ENCODE assay signal across 26 cellular contexts in the genomic region with DNA sequence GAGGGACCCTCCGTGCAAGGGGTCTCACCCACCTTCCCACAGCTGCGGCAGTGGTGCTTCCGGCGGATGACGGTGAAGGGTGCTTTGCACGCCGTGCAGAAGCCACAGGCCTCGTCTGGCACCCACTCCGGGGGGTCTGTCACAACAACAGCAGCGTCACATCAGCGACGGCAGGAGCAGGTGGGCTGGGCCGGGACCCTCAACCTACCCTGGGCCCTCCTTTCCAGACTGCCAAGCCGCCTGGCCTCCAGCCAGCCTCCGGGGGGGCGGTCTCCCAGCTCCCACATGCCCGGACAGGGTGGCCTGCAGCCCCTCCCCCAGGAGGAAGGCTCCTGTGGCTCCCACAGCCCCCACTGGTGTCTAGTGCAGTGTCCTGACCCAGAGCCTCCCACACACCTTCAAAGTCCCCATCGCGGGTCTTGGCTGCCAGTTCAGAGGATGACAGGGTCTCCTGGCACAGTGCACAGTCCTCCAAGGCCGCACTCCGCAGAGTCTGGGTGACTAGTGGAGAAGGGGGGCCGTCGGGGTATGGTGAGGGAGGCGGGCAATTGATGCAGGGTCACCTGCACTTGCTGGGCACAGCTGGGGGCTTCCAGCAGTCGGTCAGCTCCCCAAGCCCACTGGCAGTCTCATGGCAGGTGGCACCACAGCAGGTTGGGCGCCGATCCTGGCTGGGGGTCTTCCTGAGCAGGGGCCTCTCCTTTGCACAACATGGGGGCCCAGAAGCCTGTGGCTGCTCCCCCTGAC.
"Had no signal": no experiment of that assay in that cellular context is flagged by ENCODE, and none has a peak within 500 bp of the region (broad histone marks: within the 10 kb centered on the region; RNA-seq: fewer than 3 reads in every experiment).

No MANE protein-coding gene starts in this region.

- H3K4me1 Mint-ChIP-seq: activated T-helper 17 cell treated with anti-CD3 and anti-CD28 coated beads, Interleukin-2, amount 50 U/mL, for 72 hours; naive B cell; stimulated activated effector memory CD8-positive, alpha-beta T cell treated with anti-CD3 and anti-CD28 coated beads, Interleukin-12 subunit alpha, Interleukin-12 subunit beta, amount 100 ng/mL, for 72 hours; T-helper 17 cell had no signal

- H3K9me3 ChIP-seq: heart right ventricle, ovary, upper lobe of left lung had no signal

- H3K4me3 Mint-ChIP-seq: activated CD4-positive, alpha-beta T cell treated with anti-CD3 and anti-CD28 coated beads, Interleukin-2, amount 10 ng/mL, durations not matched to agents 7 days and 5 days; activated CD8-positive, alpha-beta T cell treated with anti-CD3 and anti-CD28 coated beads for 36 hours; activated T-cell treated with anti-CD3 and anti-CD28 coated beads, Interleukin-2, amount 50 U/mL, for 4 hours; activated T-helper 17 cell treated with anti-CD3 and anti-CD28 coated beads, Interleukin-2, amount 50 U/mL, for 72 hours; naive B cell; nephron progenitor cell; stimulated activated effector memory CD8-positive, alpha-beta T cell treated with anti-CD3 and anti-CD28 coated beads, Interleukin-12 subunit alpha, Interleukin-12 subunit beta, amount 100 ng/mL, for 72 hours; stimulated activated naive CD8-positive, alpha-beta T cell treated with anti-CD3 and anti-CD28 coated beads, Interleukin-15, Interleukin-2, amounts not matched to agents 100 ng/mL and 50 ng/mL, for 24 hours; T-helper 17 cell had no signal

- H3K27ac Mint-ChIP-seq: activated CD4-positive, alpha-beta T cell treated with anti-CD3 and anti-CD28 coated beads, Interleukin-2, amount 10 ng/mL, durations not matched to agents 7 days and 5 days; activated CD8-positive, alpha-beta T cell treated with anti-CD3 and anti-CD28 coated beads for 36 hours; activated T-helper 17 cell treated with anti-CD3 and anti-CD28 coated beads, Interleukin-2, amount 50 U/mL, for 72 hours; naive B cell; nephron progenitor cell; progenitor cell of endocrine pancreas; stimulated activated effector memory CD8-positive, alpha-beta T cell treated with anti-CD3 and anti-CD28 coated beads, Interleukin-12 subunit alpha, Interleukin-12 subunit beta, amount 100 ng/mL, for 72 hours; stimulated activated naive CD8-positive, alpha-beta T cell treated with anti-CD3 and anti-CD28 coated beads, Interleukin-15, Interleukin-2, amounts not matched to agents 100 ng/mL and 50 ng/mL, for 24 hours had no signal

- H3K27ac ChIP-seq: heart right ventricle, ovary, upper lobe of left lung had no signal

- ATAC-seq: activated CD8-positive, alpha-beta T cell treated with anti-CD3 and anti-CD28 coated beads for 36 hours; activated T-cell treated with anti-CD3 and anti-CD28 coated beads, Interleukin-2, amount 50 U/mL, for 4 hours; activated T-helper 17 cell treated with anti-CD3 and anti-CD28 coated beads, Interleukin-2, amount 50 U/mL, for 72 hours; esophagus mucosa; heart right ventricle; SK-N-SH treated with all-trans-retinoic acid at 6 μM for 48 hours; stimulated activated effector memory CD8-positive, alpha-beta T cell treated with anti-CD3 and anti-CD28 coated beads, Interleukin-12 subunit alpha, Interleukin-12 subunit beta, amount 100 ng/mL, for 72 hours; T-helper 17 cell had no signal

- H3K27me3 Mint-ChIP-seq: activated CD4-positive, alpha-beta T cell treated with anti-CD3 and anti-CD28 coated beads, Interleukin-2, amount 10 ng/mL, durations not matched to agents 7 days and 5 days; activated CD8-positive, alpha-beta T cell treated with anti-CD3 and anti-CD28 coated beads for 36 hours; activated T-helper 17 cell treated with anti-CD3 and anti-CD28 coated beads, Interleukin-2, amount 50 U/mL, for 72 hours; naive B cell; stimulated activated naive CD8-positive, alpha-beta T cell treated with anti-CD3 and anti-CD28 coated beads, Interleukin-15, Interleukin-2, amounts not matched to agents 100 ng/mL and 50 ng/mL, for 24 hours; T-helper 17 cell had no signal

- H3K36me3 Mint-ChIP-seq: naive B cell; stimulated activated effector memory CD8-positive, alpha-beta T cell treated with anti-CD3 and anti-CD28 coated beads, Interleukin-12 subunit alpha, Interleukin-12 subunit beta, amount 100 ng/mL, for 72 hours had no signal

- H3K36me3 ChIP-seq: heart right ventricle, ovary had no signal

- H3K9me3 Mint-ChIP-seq: activated CD4-positive, alpha-beta T cell treated with anti-CD3 and anti-CD28 coated beads, Interleukin-2, amount 10 ng/mL, durations not matched to agents 7 days and 5 days; activated CD8-positive, alpha-beta T cell treated with anti-CD3 and anti-CD28 coated beads for 36 hours; activated T-cell treated with anti-CD3 and anti-CD28 coated beads, Interleukin-2, amount 50 U/mL, for 4 hours; activated T-helper 17 cell treated with anti-CD3 and anti-CD28 coated beads, Interleukin-2, amount 50 U/mL, for 72 hours; naive B cell; nephron progenitor cell; stimulated activated effector memory CD8-positive, alpha-beta T cell treated with anti-CD3 and anti-CD28 coated beads, Interleukin-12 subunit alpha, Interleukin-12 subunit beta, amount 100 ng/mL, for 72 hours; stimulated activated naive CD8-positive, alpha-beta T cell treated with anti-CD3 and anti-CD28 coated beads, Interleukin-15, Interleukin-2, amounts not matched to agents 100 ng/mL and 50 ng/mL, for 24 hours had no signal

- DNase-seq: activated CD4-positive, alpha-beta T cell treated with anti-CD3 and anti-CD28 coated beads, Interleukin-2, amount 10 ng/mL, durations not matched to agents 7 days and 5 days; activated CD4-positive, CD25-positive, alpha-beta regulatory T cell treated with anti-CD3 and anti-CD28 coated beads, Interleukin-2, amount 50 U/mL, for 72 hours; activated CD8-positive, alpha-beta T cell treated with anti-CD3 and anti-CD28 coated beads for 36 hours; activated gamma-delta T cell treated with Interleukin-2 at 50 U/mL for 16 hours; activated naive CD4-positive, alpha-beta T cell treated with anti-CD3 and anti-CD28 coated beads, Interleukin-2, amount 50 U/mL, for 16 hours; activated T-cell treated with anti-CD3 and anti-CD28 coated beads, Interleukin-2, amount 50 U/mL, for 4 hours; anterior cingulate cortex; cortex of kidney; foreskin fibroblast; kidney glomerular epithelial cell; mammary epithelial cell; naive B cell; nephron progenitor cell; retina; stimulated activated CD4-positive, alpha-beta T cell treated with anti-CD3 and anti-CD28 coated beads, Interleukin-4, amount 100 ng/mL, for 1 hour; T-helper 17 cell; T1000 had no signal

- H3K4me3 ChIP-seq: heart right ventricle, ovary, upper lobe of left lung had no signal

- H3K27me3 ChIP-seq: heart right ventricle, ovary, upper lobe of left lung had no signal
